ENCODE assay signal across 1 cellular context in the genomic region with DNA sequence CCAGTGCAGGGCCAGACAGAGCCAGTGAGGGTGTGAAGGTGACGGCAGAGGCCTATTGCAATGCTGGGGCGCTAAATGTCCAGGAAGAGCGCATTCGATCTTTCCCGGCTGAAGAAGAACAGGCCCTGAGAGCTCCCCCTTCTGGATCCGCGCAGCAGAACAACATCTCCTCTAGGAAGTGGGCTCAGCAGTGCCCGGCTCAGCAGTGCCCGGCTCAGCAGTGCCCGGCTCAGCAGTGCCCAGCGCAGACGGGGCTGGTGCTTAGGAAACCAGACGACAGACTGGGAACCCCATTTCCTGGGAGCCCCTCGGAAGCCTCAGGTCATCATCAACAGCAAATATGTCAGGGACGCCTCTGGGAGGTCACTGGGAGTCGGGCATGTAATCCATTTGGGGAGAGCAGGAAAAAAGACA.
A peak's percentile ranks its signal among the peaks of the same experiment; 100 is the strongest.
TF ChIP-seq lines count a peak whose summit lies in the region.

No MANE protein-coding gene starts in this region.

TF ChIP-seq in K562, 482 proteins besides CTCF, POLR2A, EP300 and RAD21 (continued from another document and continues in another):
- TF ChIP-seq, protein P1, sequence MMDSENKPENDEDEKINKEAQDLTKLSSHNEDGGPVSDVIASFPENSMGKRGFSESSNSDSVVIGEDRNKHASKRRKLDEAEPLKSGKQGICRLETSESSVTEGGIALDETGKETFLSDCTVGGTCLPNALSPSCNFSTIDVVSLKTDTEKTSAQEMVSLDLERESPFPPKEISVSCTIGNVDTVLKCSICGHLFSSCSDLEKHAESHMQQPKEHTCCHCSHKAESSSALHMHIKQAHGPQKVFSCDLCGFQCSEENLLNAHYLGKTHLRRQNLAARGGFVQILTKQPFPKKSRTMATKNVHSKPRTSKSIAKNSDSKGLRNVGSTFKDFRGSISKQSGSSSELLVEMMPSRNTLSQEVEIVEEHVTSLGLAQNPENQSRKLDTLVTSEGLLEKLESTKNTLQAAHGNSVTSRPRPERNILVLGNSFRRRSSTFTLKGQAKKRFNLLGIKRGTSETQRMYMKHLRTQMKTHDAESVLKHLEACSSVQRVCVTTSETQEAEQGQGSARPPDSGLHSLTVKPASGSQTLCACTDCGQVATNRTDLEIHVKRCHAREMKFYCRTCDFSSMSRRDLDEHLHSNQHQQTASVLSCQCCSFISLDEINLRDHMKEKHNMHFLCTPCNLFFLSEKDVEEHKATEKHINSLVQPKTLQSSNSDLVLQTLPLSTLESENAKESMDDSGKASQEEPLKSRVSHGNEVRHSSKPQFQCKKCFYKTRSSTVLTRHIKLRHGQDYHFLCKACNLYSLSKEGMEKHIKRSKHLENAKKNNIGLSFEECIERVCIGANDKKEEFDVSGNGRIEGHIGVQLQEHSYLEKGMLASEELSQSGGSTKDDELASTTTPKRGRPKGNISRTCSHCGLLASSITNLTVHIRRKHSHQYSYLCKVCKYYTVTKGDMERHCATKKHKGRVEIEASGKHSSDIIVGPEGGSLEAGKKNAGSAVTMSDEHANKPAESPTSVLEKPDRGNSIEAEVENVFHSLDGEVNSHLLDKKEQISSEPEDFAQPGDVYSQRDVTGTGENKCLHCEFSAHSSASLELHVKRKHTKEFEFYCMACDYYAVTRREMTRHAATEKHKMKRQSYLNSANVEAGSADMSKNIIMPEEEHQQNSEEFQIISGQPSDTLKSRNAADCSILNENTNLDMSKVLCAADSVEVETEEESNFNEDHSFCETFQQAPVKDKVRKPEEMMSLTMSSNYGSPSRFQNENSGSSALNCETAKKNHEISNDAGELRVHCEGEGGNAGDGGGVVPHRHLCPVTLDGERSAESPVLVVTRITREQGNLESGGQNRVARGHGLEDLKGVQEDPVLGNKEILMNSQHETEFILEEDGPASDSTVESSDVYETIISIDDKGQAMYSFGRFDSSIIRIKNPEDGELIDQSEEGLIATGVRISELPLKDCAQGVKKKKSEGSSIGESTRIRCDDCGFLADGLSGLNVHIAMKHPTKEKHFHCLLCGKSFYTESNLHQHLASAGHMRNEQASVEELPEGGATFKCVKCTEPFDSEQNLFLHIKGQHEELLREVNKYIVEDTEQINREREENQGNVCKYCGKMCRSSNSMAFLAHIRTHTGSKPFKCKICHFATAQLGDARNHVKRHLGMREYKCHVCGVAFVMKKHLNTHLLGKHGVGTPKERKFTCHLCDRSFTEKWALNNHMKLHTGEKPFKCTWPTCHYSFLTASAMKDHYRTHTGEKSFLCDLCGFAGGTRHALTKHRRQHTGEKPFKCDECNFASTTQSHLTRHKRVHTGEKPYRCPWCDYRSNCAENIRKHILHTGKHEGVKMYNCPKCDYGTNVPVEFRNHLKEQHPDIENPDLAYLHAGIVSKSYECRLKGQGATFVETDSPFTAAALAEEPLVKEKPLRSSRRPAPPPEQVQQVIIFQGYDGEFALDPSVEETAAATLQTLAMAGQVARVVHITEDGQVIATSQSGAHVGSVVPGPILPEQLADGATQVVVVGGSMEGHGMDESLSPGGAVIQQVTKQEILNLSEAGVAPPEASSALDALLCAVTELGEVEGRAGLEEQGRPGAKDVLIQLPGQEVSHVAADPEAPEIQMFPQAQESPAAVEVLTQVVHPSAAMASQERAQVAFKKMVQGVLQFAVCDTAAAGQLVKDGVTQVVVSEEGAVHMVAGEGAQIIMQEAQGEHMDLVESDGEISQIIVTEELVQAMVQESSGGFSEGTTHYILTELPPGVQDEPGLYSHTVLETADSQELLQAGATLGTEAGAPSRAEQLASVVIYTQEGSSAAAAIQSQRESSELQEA (IDR thresholded peaks at IDR 0.05; ENCODE audit: low read depth), result no peak
- no peak for TF ChIP-seq BRD4 (IDR thresholded peaks at IDR 0.05)
- TF ChIP-seq MTA1 (IDR thresholded peaks at IDR 0.05; ENCODE audit: borderline replicate concordance), result no peak
- no peak for TF ChIP-seq PML (IDR thresholded peaks at IDR 0.05; ENCODE audit: low read length)
- no peak for TF ChIP-seq ZNF140 (CRISPR knock-in tag; IDR thresholded peaks at IDR 0.05)
- no peak for TF ChIP-seq TAL1 (IDR thresholded peaks at IDR 0.05)
- TF ChIP-seq ZFP36 (IDR thresholded peaks at IDR 0.05; ENCODE audit: low read depth, low read length, partially characterized antibody), result no peak
- 0 out of 2 replicates have a peak, but pooled peaks have one; percentile 20 for TF ChIP-seq MYC (IDR thresholded peaks at IDR 0.05; ENCODE audit: low read depth, low read length)
- TF ChIP-seq MYC (CRISPR knock-in tag; IDR thresholded peaks at IDR 0.05; ENCODE audit: borderline replicate concordance, low read depth), result no peak
- no peak for TF ChIP-seq RBM22 (IDR thresholded peaks at IDR 0.05; ENCODE audit: low read depth, low read length, poor library complexity, severe bottlenecking)
- TF ChIP-seq HCFC1 (IDR thresholded peaks at IDR 0.05; ENCODE audit: low read depth, low read length), result peak; percentile 32; the same call in 1 of the 2 replicates
- TF ChIP-seq RCOR1 (IDR thresholded peaks at IDR 0.05; ENCODE audit: borderline replicate concordance in 1 of 2, low read depth in 2 of 2, low read length in 2 of 2), result peak in 1 of 2 experiments; percentile 51; a peak in 1 of 4 replicates
- TF ChIP-seq, protein P2, sequence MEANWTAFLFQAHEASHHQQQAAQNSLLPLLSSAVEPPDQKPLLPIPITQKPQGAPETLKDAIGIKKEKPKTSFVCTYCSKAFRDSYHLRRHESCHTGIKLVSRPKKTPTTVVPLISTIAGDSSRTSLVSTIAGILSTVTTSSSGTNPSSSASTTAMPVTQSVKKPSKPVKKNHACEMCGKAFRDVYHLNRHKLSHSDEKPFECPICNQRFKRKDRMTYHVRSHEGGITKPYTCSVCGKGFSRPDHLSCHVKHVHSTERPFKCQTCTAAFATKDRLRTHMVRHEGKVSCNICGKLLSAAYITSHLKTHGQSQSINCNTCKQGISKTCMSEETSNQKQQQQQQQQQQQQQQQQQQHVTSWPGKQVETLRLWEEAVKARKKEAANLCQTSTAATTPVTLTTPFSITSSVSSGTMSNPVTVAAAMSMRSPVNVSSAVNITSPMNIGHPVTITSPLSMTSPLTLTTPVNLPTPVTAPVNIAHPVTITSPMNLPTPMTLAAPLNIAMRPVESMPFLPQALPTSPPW (CRISPR knock-in tag; IDR thresholded peaks at IDR 0.05), result peak; percentile 33; the same call in 1 of the 2 replicates
- TF ChIP-seq RBM34 (IDR thresholded peaks at IDR 0.05; ENCODE audit: borderline replicate concordance, insufficient read depth, low read length), result no peak
- no peak for TF ChIP-seq TRIM28 (IDR thresholded peaks at IDR 0.05)
- TF ChIP-seq, protein P3, sequence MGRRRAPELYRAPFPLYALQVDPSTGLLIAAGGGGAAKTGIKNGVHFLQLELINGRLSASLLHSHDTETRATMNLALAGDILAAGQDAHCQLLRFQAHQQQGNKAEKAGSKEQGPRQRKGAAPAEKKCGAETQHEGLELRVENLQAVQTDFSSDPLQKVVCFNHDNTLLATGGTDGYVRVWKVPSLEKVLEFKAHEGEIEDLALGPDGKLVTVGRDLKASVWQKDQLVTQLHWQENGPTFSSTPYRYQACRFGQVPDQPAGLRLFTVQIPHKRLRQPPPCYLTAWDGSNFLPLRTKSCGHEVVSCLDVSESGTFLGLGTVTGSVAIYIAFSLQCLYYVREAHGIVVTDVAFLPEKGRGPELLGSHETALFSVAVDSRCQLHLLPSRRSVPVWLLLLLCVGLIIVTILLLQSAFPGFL (CRISPR knock-in tag; IDR thresholded peaks at IDR 0.05), result peak; percentile 28; the same call in 1 of the 2 replicates
- TF ChIP-seq TBP (optimal IDR thresholded peaks at IDR 0.05; ENCODE audit: low read depth, low read length), result peak; percentile 31
- TF ChIP-seq ATF7 (IDR thresholded peaks at IDR 0.05), result peak; percentile 28; the same call in 1 of the 2 replicates
- TF ChIP-seq CREB1 (IDR thresholded peaks at IDR 0.05), result no peak
- TF ChIP-seq CREB1 (CRISPR knock-in tag; IDR thresholded peaks at IDR 0.05), result peak; percentile 35; the same call in 1 of the 2 replicates
- no peak for TF ChIP-seq CAMTA2 (CRISPR knock-in tag; conservative IDR thresholded peaks at IDR 0.05)
- TF ChIP-seq PTBP1 (IDR thresholded peaks at IDR 0.05; ENCODE audit: low read depth, low read length), result no peak
- TF ChIP-seq, protein P4, sequence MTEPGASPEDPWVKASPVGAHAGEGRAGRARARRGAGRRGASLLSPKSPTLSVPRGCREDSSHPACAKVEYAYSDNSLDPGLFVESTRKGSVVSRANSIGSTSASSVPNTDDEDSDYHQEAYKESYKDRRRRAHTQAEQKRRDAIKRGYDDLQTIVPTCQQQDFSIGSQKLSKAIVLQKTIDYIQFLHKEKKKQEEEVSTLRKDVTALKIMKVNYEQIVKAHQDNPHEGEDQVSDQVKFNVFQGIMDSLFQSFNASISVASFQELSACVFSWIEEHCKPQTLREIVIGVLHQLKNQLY (CRISPR knock-in tag; conservative IDR thresholded peaks at IDR 0.05), result no peak
- TF ChIP-seq MAZ (CRISPR knock-in tag; conservative IDR thresholded peaks at IDR 0.05 in 1 of 2, IDR thresholded peaks at IDR 0.05 in 1 of 2), result peak in 1 of 2 experiments; percentile 51; a peak in 1 of 4 replicates
- TF ChIP-seq CTBP1 (IDR thresholded peaks at IDR 0.05; ENCODE audit: borderline replicate concordance), result peak; percentile 48; the same call in 1 of the 2 replicates
- no peak for TF ChIP-seq SMAD2 (IDR thresholded peaks at IDR 0.05; ENCODE audit: low read depth, low read length)
- TF ChIP-seq ZKSCAN8 (CRISPR knock-in tag; IDR thresholded peaks at IDR 0.05), result no peak
- no peak for TF ChIP-seq ZNF766 (CRISPR knock-in tag; conservative IDR thresholded peaks at IDR 0.05)
- no peak for TF ChIP-seq MED1 (CRISPR knock-in tag; IDR thresholded peaks at IDR 0.05; ENCODE audit: borderline replicate concordance)
- TF ChIP-seq, protein P5, sequence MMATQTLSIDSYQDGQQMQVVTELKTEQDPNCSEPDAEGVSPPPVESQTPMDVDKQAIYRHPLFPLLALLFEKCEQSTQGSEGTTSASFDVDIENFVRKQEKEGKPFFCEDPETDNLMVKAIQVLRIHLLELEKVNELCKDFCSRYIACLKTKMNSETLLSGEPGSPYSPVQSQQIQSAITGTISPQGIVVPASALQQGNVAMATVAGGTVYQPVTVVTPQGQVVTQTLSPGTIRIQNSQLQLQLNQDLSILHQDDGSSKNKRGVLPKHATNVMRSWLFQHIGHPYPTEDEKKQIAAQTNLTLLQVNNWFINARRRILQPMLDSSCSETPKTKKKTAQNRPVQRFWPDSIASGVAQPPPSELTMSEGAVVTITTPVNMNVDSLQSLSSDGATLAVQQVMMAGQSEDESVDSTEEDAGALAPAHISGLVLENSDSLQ (IDR thresholded peaks at IDR 0.05), result no peak
- TF ChIP-seq, protein P6, sequence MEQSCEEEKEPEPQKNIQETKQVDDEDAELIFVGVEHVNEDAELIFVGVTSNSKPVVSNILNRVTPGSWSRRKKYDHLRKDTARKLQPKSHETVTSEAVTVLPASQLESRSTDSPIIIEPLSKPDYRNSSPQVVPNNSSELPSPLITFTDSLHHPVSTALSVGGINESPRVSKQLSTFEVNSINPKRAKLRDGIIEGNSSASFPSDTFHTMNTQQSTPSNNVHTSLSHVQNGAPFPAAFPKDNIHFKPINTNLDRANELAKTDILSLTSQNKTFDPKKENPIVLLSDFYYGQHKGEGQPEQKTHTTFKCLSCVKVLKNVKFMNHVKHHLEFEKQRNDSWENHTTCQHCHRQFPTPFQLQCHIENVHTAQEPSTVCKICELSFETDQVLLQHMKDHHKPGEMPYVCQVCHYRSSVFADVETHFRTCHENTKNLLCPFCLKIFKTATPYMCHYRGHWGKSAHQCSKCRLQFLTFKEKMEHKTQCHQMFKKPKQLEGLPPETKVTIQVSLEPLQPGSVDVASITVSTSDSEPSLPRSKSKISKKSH (CRISPR knock-in tag; IDR thresholded peaks at IDR 0.05), result no peak
- TF ChIP-seq GTF2F1 (IDR thresholded peaks at IDR 0.05; ENCODE audit: low read depth, low read length), result 0 out of 2 replicates have a peak, but pooled peaks have one; percentile 37
- TF ChIP-seq HDAC2 (IDR thresholded peaks at IDR 0.05), result no peak
- peak; percentile 77 for TF ChIP-seq MYNN (IDR thresholded peaks at IDR 0.05)
- no peak for TF ChIP-seq MYNN (CRISPR knock-in tag; IDR thresholded peaks at IDR 0.05)
- TF ChIP-seq, protein P7, sequence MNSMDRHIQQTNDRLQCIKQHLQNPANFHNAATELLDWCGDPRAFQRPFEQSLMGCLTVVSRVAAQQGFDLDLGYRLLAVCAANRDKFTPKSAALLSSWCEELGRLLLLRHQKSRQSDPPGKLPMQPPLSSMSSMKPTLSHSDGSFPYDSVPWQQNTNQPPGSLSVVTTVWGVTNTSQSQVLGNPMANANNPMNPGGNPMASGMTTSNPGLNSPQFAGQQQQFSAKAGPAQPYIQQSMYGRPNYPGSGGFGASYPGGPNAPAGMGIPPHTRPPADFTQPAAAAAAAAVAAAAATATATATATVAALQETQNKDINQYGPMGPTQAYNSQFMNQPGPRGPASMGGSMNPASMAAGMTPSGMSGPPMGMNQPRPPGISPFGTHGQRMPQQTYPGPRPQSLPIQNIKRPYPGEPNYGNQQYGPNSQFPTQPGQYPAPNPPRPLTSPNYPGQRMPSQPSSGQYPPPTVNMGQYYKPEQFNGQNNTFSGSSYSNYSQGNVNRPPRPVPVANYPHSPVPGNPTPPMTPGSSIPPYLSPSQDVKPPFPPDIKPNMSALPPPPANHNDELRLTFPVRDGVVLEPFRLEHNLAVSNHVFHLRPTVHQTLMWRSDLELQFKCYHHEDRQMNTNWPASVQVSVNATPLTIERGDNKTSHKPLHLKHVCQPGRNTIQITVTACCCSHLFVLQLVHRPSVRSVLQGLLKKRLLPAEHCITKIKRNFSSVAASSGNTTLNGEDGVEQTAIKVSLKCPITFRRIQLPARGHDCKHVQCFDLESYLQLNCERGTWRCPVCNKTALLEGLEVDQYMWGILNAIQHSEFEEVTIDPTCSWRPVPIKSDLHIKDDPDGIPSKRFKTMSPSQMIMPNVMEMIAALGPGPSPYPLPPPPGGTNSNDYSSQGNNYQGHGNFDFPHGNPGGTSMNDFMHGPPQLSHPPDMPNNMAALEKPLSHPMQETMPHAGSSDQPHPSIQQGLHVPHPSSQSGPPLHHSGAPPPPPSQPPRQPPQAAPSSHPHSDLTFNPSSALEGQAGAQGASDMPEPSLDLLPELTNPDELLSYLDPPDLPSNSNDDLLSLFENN (IDR thresholded peaks at IDR 0.05; ENCODE audit: low read depth in 2 of 2, low read length in 2 of 2), result peak in 1 of 2 experiments; percentile 64; a peak in 1 of 4 replicates
- no peak for TF ChIP-seq GABPB2 (CRISPR knock-in tag; conservative IDR thresholded peaks at IDR 0.05)
- TF ChIP-seq, protein P8, sequence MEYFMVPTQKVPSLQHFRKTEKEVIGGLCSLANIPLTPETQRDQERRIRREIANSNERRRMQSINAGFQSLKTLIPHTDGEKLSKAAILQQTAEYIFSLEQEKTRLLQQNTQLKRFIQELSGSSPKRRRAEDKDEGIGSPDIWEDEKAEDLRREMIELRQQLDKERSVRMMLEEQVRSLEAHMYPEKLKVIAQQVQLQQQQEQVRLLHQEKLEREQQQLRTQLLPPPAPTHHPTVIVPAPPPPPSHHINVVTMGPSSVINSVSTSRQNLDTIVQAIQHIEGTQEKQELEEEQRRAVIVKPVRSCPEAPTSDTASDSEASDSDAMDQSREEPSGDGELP (CRISPR knock-in tag; IDR thresholded peaks at IDR 0.05; ENCODE audit: borderline replicate concordance), result peak; percentile 61; the same call in 1 of the 2 replicates
- peak; percentile 9; the same call in 1 of the 2 replicates for TF ChIP-seq KLF16 (IDR thresholded peaks at IDR 0.05)
